In genomic region chr15:85027033-85027380, GRCh38 we compare ENCODE assay signal across 17 cellular contexts. TPM values are rescaled to one million over a fixed set of nuclear protein-coding genes. Genes with fewer than 3 reads are reported as not detected.
DNase-seq lines count a peak whose midpoint lies in the region; ATAC-seq lines count a peak whose summit lies in the region.
"Had no signal": no experiment of that assay in that cellular context is flagged by ENCODE, and none has a peak within 500 bp of the region (broad histone marks: within the 10 kb centered on the region; RNA-seq: fewer than 3 reads in every experiment).

No MANE protein-coding gene starts in this region.

- no peaks in the 10 kb centered on the region for H3K27me3 ChIP-seq in layer of hippocampus (ENCODE audit: control insufficient read depth, insufficient read depth, low read length)
- H3K27me3 ChIP-seq: adrenal gland, BLaER1 had no signal

- H3K27ac Mint-ChIP-seq in T-helper 17 cell: peak overlapping the region; percentile 32
- H3K27ac Mint-ChIP-seq: activated CD4-positive, alpha-beta memory T cell treated with anti-CD3 and anti-CD28 coated beads, Interleukin-2, amount 10 ng/mL, durations not matched to agents 7 days and 5 days; GM23338 had no signal

- peaks cover 64% of the 10 kb centered on the region for H3K4me1 Mint-ChIP-seq in T-helper 17 cell

- ATAC-seq in GM19438 (IDR thresholded peaks at IDR 0.05; ENCODE audit: low read depth, unreplicated experiment) (peak; percentile 4), T-helper 17 cell (no peak), HG03457 (IDR thresholded peaks at IDR 0.05; ENCODE audit: unreplicated experiment) (no peak), GM21526 (IDR thresholded peaks at IDR 0.05; ENCODE audit: low FRiP score, unreplicated experiment) (no peak)
- ATAC-seq: GM23338 had no signal

- H3K27me3 Mint-ChIP-seq in T-helper 17 cell: no peaks in the 10 kb centered on the region
- H3K27me3 Mint-ChIP-seq: activated CD4-positive, alpha-beta memory T cell treated with anti-CD3 and anti-CD28 coated beads, Interleukin-2, amount 10 ng/mL, durations not matched to agents 7 days and 5 days had no signal

- H3K36me3 Mint-ChIP-seq in T-helper 17 cell (ENCODE audit: low read depth): peaks cover 3% of the 10 kb centered on the region

- H3K9me3 ChIP-seq in T-helper 17 cell (ENCODE audit: control insufficient read depth, low read length, poor library complexity, severe bottlenecking): no peaks in the 10 kb centered on the region
- H3K9me3 ChIP-seq: adrenal gland, BLaER1 had no signal

- H3K4me3 Mint-ChIP-seq in T-helper 17 cell: no peak overlapping the region
- H3K4me3 Mint-ChIP-seq: activated CD4-positive, alpha-beta memory T cell treated with anti-CD3 and anti-CD28 coated beads, Interleukin-2, amount 10 ng/mL, durations not matched to agents 7 days and 5 days; GM23338 had no signal

- peak overlapping the region; percentile 52 for H3K27ac ChIP-seq in layer of hippocampus (ENCODE audit: low read depth, low read length)
- H3K27ac ChIP-seq: BLaER1, PC-9 had no signal

- DNase-seq in T-helper 17 cell (no peak), superior temporal gyrus (ENCODE audit: extremely low spot score) (peak; percentile 49), NCI-H1436 (lab: John Stamatoyannopoulos, UW) (no peak)
- DNase-seq: activated CD4-positive, alpha-beta memory T cell treated with anti-CD3 and anti-CD28 coated beads, Interleukin-2, amount 10 ng/mL, durations not matched to agents 7 days and 5 days; adrenal gland; midbrain; NCI-H1930; NCI-H510A treated with DMSO at 0.1 percent for 48 hours; occipital lobe; PC-9; stimulated activated naive CD4-positive, alpha-beta T cell had no signal

RNA-seq across cellular contexts. Expression of gene PDE8A, which starts 45.4 kb away (rescaled TPM):
- 10 to 100 TPM; 40.7 to 44.2 TPM for total RNA-seq in T-helper 17 cell
